Comparison of ENCODE assay signal across 1 cellular context in the genomic region with DNA sequence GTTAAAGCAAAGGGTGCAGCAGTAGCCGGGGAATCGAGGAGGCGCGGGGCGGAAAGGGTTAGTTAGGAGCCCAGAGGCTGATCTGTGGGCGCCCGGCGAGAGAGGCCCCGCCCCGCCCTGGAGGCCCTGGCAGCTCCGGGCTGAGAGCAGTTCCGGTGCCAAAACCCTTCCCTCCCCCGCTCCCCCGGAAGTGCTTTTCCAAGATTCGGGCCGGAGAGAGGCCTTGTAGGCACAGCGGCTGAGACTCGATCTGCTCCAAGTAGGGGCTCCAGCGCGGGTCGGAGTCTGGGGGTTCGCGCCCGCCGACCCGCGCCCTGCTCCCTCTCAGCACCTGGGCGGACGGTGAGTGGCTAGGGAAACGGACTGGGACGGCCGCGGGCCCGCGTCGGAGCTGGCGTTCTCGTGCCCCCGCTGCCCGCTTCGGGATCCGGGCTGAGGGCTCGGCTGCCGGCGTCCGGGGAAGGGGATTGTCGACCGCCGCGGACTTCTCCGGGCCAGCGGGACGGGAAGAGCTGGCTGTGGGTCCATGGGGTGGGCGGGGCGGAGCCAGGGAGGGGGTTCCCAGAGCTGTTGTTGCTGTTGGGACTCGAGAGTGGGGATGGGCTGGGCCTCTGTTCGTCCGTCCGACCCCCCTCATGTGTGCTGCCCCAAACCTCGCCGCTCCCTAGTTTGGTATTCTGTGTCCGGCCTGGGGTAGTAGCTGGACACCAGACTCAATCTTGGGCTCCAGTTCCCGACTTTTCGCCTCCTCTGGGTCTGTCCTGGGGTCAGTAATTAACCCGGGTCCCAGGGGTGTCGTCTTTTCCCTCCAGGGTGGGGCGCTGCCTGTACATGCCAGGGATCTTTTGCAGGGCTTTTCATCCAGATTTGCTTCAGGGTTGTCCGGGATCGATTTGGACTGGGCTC.
TF ChIP-seq lines count a peak whose summit lies in the region.

A gene with protein sequence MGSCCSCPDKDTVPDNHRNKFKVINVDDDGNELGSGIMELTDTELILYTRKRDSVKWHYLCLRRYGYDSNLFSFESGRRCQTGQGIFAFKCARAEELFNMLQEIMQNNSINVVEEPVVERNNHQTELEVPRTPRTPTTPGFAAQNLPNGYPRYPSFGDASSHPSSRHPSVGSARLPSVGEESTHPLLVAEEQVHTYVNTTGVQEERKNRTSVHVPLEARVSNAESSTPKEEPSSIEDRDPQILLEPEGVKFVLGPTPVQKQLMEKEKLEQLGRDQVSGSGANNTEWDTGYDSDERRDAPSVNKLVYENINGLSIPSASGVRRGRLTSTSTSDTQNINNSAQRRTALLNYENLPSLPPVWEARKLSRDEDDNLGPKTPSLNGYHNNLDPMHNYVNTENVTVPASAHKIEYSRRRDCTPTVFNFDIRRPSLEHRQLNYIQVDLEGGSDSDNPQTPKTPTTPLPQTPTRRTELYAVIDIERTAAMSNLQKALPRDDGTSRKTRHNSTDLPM (plus strand): TSS at position 200 of the 906 bp plus-strand sequence. CDS start 98,643 bp downstream, outside the sequence.

TF ChIP-seq in IMR-90, 13 proteins besides CTCF, POLR2A, EP300 and RAD21:
- TF ChIP-seq RCOR1 (IDR thresholded peaks at IDR 0.05; ENCODE audit: insufficient replicate concordance, low read length) (no peak), FOS (IDR thresholded peaks at IDR 0.05; ENCODE audit: low read depth, low read length) (no peak), BHLHE40 (IDR thresholded peaks at IDR 0.05; ENCODE audit: low read depth, low read length) (no peak), NFE2L2 (IDR thresholded peaks at IDR 0.05; ENCODE audit: low read depth, low read length) (no peak), CEBPB (IDR thresholded peaks at IDR 0.05; ENCODE audit: low read depth, low read length) (no peak), ELK1 (IDR thresholded peaks at IDR 0.05; ENCODE audit: borderline replicate concordance, low read depth, low read length) (no peak), SMC3 (IDR thresholded peaks at IDR 0.05; ENCODE audit: low read depth, low read length) (peak; percentile 42), CHD1 (IDR thresholded peaks at IDR 0.05; ENCODE audit: low read depth, low read length) (0 out of 2 replicates have a peak, but pooled peaks have one; percentile 30), MXI1 (IDR thresholded peaks at IDR 0.05; ENCODE audit: borderline replicate concordance, low read depth, low read length) (no peak; the same call in 1 of the 2 replicates), MAZ (IDR thresholded peaks at IDR 0.05; ENCODE audit: borderline replicate concordance, low read depth, low read length) (peak; percentile 98), MAFK (IDR thresholded peaks at IDR 0.05; ENCODE audit: low read depth, low read length) (no peak), RFX5 (IDR thresholded peaks at IDR 0.05; ENCODE audit: low read depth, low read length) (no peak)
